Comparison of ENCODE assay signal across 25 cellular contexts in the genomic region with DNA sequence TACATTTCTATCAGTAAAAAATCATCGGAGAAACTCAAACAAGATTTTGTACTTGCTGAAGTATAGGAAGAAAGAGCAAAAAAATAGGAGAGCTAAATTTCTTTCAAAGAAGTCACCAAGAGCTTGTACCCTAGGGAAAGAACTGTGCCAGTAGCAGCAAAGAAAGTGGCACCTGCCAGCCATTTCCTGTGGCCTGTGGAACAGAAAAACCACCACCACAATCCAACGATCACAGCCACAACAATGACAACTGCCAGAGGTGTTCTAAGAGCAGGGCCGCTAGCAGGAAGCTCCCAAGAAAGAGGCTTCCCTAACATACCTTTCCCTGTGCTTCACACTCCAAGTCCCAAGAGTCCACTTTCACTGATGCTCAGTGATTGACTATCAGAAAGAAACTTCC.
DNase-seq lines count a peak whose midpoint lies in the region; ATAC-seq, FAIRE-seq and TF ChIP-seq lines count a peak whose summit lies in the region.
"Had no signal": no experiment of that assay in that cellular context is flagged by ENCODE, and none has a peak within 500 bp of the region (broad histone marks: within the 10 kb centered on the region; RNA-seq: fewer than 3 reads in every experiment).

No MANE protein-coding gene starts in this region.

- H3K9ac ChIP-seq in HepG2 (ENCODE audit: insufficient read depth, low read depth, low read length) (no peak overlapping the region), Loucy (ENCODE audit: low read depth, low read length, poor library complexity, severe bottlenecking) (peak overlapping the region; percentile 73), astrocyte (ENCODE audit: low read length) (no peak overlapping the region)
- H3K9ac ChIP-seq: GM23248 had no signal

- no peaks in the 10 kb centered on the region for H3K9me2 ChIP-seq in Loucy (replicated peaks; ENCODE audit: low read depth, low read length)

- BruUV-seq in HepG2 (replicated peaks; lab: Mats Ljungman, UMichigan) = no TSS peak

- H3K27ac ChIP-seq in HepG2 (ENCODE audit: extremely low read length, insufficient read depth, low read length) (no peak overlapping the region), right lobe of liver (no peak overlapping the region), astrocyte (ENCODE audit: low read depth, low read length) (no peak overlapping the region)
- H3K27ac ChIP-seq: GM23248, SJSA1 had no signal

- no peak overlapping the region for H3K4me3 Mint-ChIP-seq in astrocyte (ENCODE audit: unreplicated experiment)
- H3K4me3 Mint-ChIP-seq: CD4-positive, alpha-beta memory T cell; H9; IgD-negative memory B cell; T-cell had no signal

- CTCF ChIA-PET in HepG2 (lab: Yijun Ruan, JAX; ENCODE audit: low intra/inter-chr PET ratio, low total read pairs) = no interaction called here

- H3K36me3 ChIP-seq in HepG2 (replicated peaks in 1 of 2; ENCODE audit: control insufficient read depth in 1 of 2, insufficient read depth in 2 of 2, low read length in 2 of 2) (peaks cover 5 to 31% of the 10 kb centered on the region in 2 experiments), right lobe of liver (no peaks in the 10 kb centered on the region), Loucy (ENCODE audit: insufficient read depth, low read length) (no peaks in the 10 kb centered on the region), astrocyte (ENCODE audit: insufficient read depth, low read length) (no peaks in the 10 kb centered on the region)
- H3K36me3 ChIP-seq: SJSA1 had no signal

- H3K4me1 Mint-ChIP-seq in astrocyte (ENCODE audit: low read depth, unreplicated experiment) = no peaks in the 10 kb centered on the region
- H3K4me1 Mint-ChIP-seq: CD4-positive, alpha-beta memory T cell; IgD-negative memory B cell had no signal

- DNase-seq in HepG2 (ENCODE audit: low spot score) (no peak), right lobe of liver (no peak), astrocyte (ENCODE audit: low read depth) (no peak), NCI-H1694 treated with DMSO at 0.1 percent for 48 hours (lab: John Stamatoyannopoulos, UW) (no peak)
- DNase-seq: C1 segment of cervical spinal cord; Caco-2; CD4-positive, alpha-beta memory T cell; DMS79 treated with DMSO at 0.1 percent for 48 hours; GM23248; H9; Karpas-422; NCI-H1092 treated with DMSO at 0.1 percent for 48 hours; NCI-H1436 treated with DMSO at 0.1 percent for 48 hours; NCI-H1930; NCI-H526 treated with DMSO at 0.1 percent for 48 hours; Right ventricle myocardium superior; RPMI8226; T-cell had no signal

- H3K4me2 ChIP-seq in HepG2 (ENCODE audit: low read depth, low read length) (no peak overlapping the region), Loucy (ENCODE audit: low read depth, low read length, poor library complexity, severe bottlenecking) (peak overlapping the region; percentile 67), astrocyte (ENCODE audit: low read length) (no peak overlapping the region)

- 95% methylated on average over 2 of the region's 3 CpGs for WGBS in HepG2 (ENCODE audit: low lambda C conversion rate)
- 44% methylated on average over 1 of the region's 3 CpGs for WGBS in right lobe of liver (ENCODE audit: insufficient coverage, low coverage, low lambda C conversion rate, missing lambda C conversion rate)

- TF ChIP-seq EP300 in HepG2 (IDR thresholded peaks at IDR 0.05; ENCODE audit: low read depth in 2 of 2, low read length in 2 of 2) = no peak
- TF ChIP-seq EP300 in HepG2 (CRISPR knock-in tag; IDR thresholded peaks at IDR 0.05; ENCODE audit: borderline replicate concordance) = no peak

- TF ChIP-seq POLR2A in HepG2 (IDR thresholded peaks at IDR 0.05; ENCODE audit: insufficient read depth in 1 of 2, low read depth in 2 of 2, low read length in 2 of 2) (no peak), right lobe of liver (IDR thresholded peaks at IDR 0.05) (no peak)

- H3K9me3 ChIP-seq in HepG2 (ENCODE audit: low read length) (no peaks in the 10 kb centered on the region), right lobe of liver (no peaks in the 10 kb centered on the region), Loucy (ENCODE audit: insufficient read depth, low read depth, low read length) (no peaks in the 10 kb centered on the region), astrocyte (ENCODE audit: insufficient read depth, low read depth, low read length) (no peaks in the 10 kb centered on the region)
- H3K9me3 ChIP-seq: Caco-2, SJSA1 had no signal

- no peak for FAIRE-seq in HepG2 (lab: Jason Lieb, UNC)
- peak; percentile 9 for FAIRE-seq in astrocyte (lab: Jason Lieb, UNC)
- FAIRE-seq: A204.1 had no signal

- H3F3A ChIP-seq in Loucy (ENCODE audit: low read depth) = peaks cover 7% of the 10 kb centered on the region; the same call in 1 of the 2 replicates

- H3K4me1 ChIP-seq in HepG2 (ENCODE audit: insufficient read depth, low read length) (peaks cover 87% of the 10 kb centered on the region), right lobe of liver (no peaks in the 10 kb centered on the region), Loucy (ENCODE audit: insufficient read depth, low read length, poor library complexity, severe bottlenecking) (peaks cover 73% of the 10 kb centered on the region), astrocyte (ENCODE audit: insufficient read depth, low read length) (no peaks in the 10 kb centered on the region)
- H3K4me1 ChIP-seq: Caco-2, SJSA1 had no signal

- intact Hi-C loops in HepG2 (cut with micrococcal nuclease; ENCODE audit: unreplicated experiment) (no loop called here), right lobe of liver (cut with DNase I) (no loop called here)

- ATAC-seq in HepG2 (no peak), right lobe of liver (no peak), HG03159 (IDR thresholded peaks at IDR 0.05; ENCODE audit: unreplicated experiment) (no peak), HG02973 (IDR thresholded peaks at IDR 0.05; ENCODE audit: unreplicated experiment) (no peak), HG03039 (IDR thresholded peaks at IDR 0.05; ENCODE audit: unreplicated experiment) (no peak)
- ATAC-seq: T-cell had no signal

- no peak for TF ChIP-seq CTCF in HepG2 (CRISPR knock-in tag; IDR thresholded peaks at IDR 0.05)
- no peak for TF ChIP-seq CTCF in right lobe of liver (IDR thresholded peaks at IDR 0.05)
- TF ChIP-seq CTCF in Loucy (conservative IDR thresholded peaks at IDR 0.05; ENCODE audit: low read length) = no peak
- TF ChIP-seq CTCF in astrocyte (IDR thresholded peaks at IDR 0.05; ENCODE audit: insufficient read depth, low read depth, low read length) = no peak

- H3K4me3 ChIP-seq in HepG2 (replicated peaks in 1 of 3; ENCODE audit: insufficient read depth in 1 of 3, low read depth in 2 of 3, low read length in 3 of 3) (no peak overlapping the region), right lobe of liver (no peak overlapping the region), Loucy (ENCODE audit: low read length, poor library complexity, severe bottlenecking) (peak overlapping the region; percentile 60), astrocyte (ENCODE audit: insufficient read depth, low read depth, low read length) (no peak overlapping the region)
- H3K4me3 ChIP-seq: GM23248, SJSA1 had no signal

- no peaks in the 10 kb centered on the region for H3K27me3 Mint-ChIP-seq in astrocyte (ENCODE audit: low read depth, unreplicated experiment)
- H3K27me3 Mint-ChIP-seq: CD4-positive, alpha-beta memory T cell had no signal

- peaks cover 64% of the 10 kb centered on the region for H4K20me1 ChIP-seq in HepG2 (ENCODE audit: insufficient read depth, low read length)
- H4K20me1 ChIP-seq in Loucy (ENCODE audit: insufficient read depth, low read length, poor library complexity, severe bottlenecking) = no peaks in the 10 kb centered on the region
- H4K20me1 ChIP-seq in astrocyte (ENCODE audit: insufficient read depth, low read length) = no peaks in the 10 kb centered on the region

- H2AFZ ChIP-seq in HepG2 (ENCODE audit: low read length) (no peak overlapping the region), Loucy (ENCODE audit: low read length) (no peak overlapping the region), astrocyte (ENCODE audit: low read depth, low read length) (no peak overlapping the region)
- H2AFZ ChIP-seq: GM23248 had no signal

- no peaks in the 10 kb centered on the region for H3K36me3 Mint-ChIP-seq in astrocyte (ENCODE audit: low read depth, unreplicated experiment)
- H3K36me3 Mint-ChIP-seq: CD4-positive, alpha-beta memory T cell; IgD-negative memory B cell; T-cell had no signal

- POLR2A ChIA-PET in HepG2 (lab: Yijun Ruan, JAX) = no interaction called here

- H3K27me3 ChIP-seq in HepG2 (ENCODE audit: control insufficient read depth in 1 of 2, insufficient read depth in 2 of 2, low read length in 2 of 2) (no peaks in the 10 kb centered on the region), right lobe of liver (no peaks in the 10 kb centered on the region), Loucy (ENCODE audit: insufficient read depth, low read length, poor library complexity, severe bottlenecking) (no peaks in the 10 kb centered on the region), astrocyte (ENCODE audit: insufficient read depth, low read length) (no peaks in the 10 kb centered on the region)
- H3K27me3 ChIP-seq: SJSA1 had no signal

- H3K79me2 ChIP-seq in HepG2 (ENCODE audit: insufficient read depth, low read length) = peaks cover 4% of the 10 kb centered on the region
- no peaks in the 10 kb centered on the region for H3K79me2 ChIP-seq in Loucy (ENCODE audit: insufficient read depth, low read length)
- H3K79me2 ChIP-seq in astrocyte (ENCODE audit: insufficient read depth, low read length) = no peaks in the 10 kb centered on the region

- H3K27ac Mint-ChIP-seq in astrocyte (ENCODE audit: unreplicated experiment) = no peak overlapping the region
- H3K27ac Mint-ChIP-seq: CD4-positive, alpha-beta memory T cell; H9; IgD-negative memory B cell; T-cell had no signal

- in situ Hi-C loops in HepG2 (cut with HindIII; ENCODE audit: extremely low pct_ligation_motif_present, low pct_unique_long_range_greater_than_20kb) = no loop called here

- TF ChIP-seq RAD21 in HepG2 (CRISPR knock-in tag; IDR thresholded peaks at IDR 0.05) = no peak

- no peaks in the 10 kb centered on the region for H3K9me3 Mint-ChIP-seq in astrocyte (ENCODE audit: unreplicated experiment)
- H3K9me3 Mint-ChIP-seq: CD4-positive, alpha-beta memory T cell; H9; IgD-negative memory B cell; T-cell had no signal

TF ChIP-seq in HepG2, 621 proteins besides CTCF, POLR2A, EP300 and RAD21 (continues in another document):
- TF ChIP-seq RBM22 (optimal IDR thresholded peaks at IDR 0.05; ENCODE audit: low read length) = peak; percentile 4
